1 cellular context compared by ENCODE assay signal in genomic region chr15:74463634-74464033, GRCh38.
TF ChIP-seq lines count a peak whose summit lies in the region.

No MANE protein-coding gene starts in this region.

TF ChIP-seq in HepG2, 621 proteins besides CTCF, POLR2A, EP300 and RAD21:
- TF ChIP-seq TFAP4 (IDR thresholded peaks at IDR 0.05; ENCODE audit: borderline replicate concordance, low read depth) (no peak), SP140L (CRISPR knock-in tag; IDR thresholded peaks at IDR 0.05; ENCODE audit: borderline replicate concordance) (no peak), ZNF160 (CRISPR knock-in tag; IDR thresholded peaks at IDR 0.05) (no peak), MTA3 (CRISPR knock-in tag; IDR thresholded peaks at IDR 0.05) (no peak), ZNF740 (CRISPR knock-in tag; IDR thresholded peaks at IDR 0.05) (no peak), ATM (IDR thresholded peaks at IDR 0.05; ENCODE audit: borderline replicate concordance) (no peak), ZSCAN22 (CRISPR knock-in tag; IDR thresholded peaks at IDR 0.05) (no peak), CENPX (CRISPR knock-in tag; IDR thresholded peaks at IDR 0.05) (no peak), MTA1 (CRISPR knock-in tag; IDR thresholded peaks at IDR 0.05; ENCODE audit: borderline replicate concordance) (no peak), REL (CRISPR knock-in tag; conservative IDR thresholded peaks at IDR 0.05) (no peak), AGO2 (optimal IDR thresholded peaks at IDR 0.05; ENCODE audit: low read depth, low read length) (no peak), ZNF317 (CRISPR knock-in tag; IDR thresholded peaks at IDR 0.05) (no peak), ADNP (CRISPR knock-in tag; IDR thresholded peaks at IDR 0.05) (no peak), SETDB1 (CRISPR knock-in tag; IDR thresholded peaks at IDR 0.05; ENCODE audit: borderline replicate concordance) (no peak), IKZF1 (IDR thresholded peaks at IDR 0.05) (no peak), MTERF4 (CRISPR knock-in tag; IDR thresholded peaks at IDR 0.05) (no peak), ZNF224 (CRISPR knock-in tag; IDR thresholded peaks at IDR 0.05) (no peak), PREB (CRISPR knock-in tag; IDR thresholded peaks at IDR 0.05) (no peak), NCOA1 (CRISPR knock-in tag; IDR thresholded peaks at IDR 0.05) (no peak), ZNF503 (CRISPR knock-in tag; IDR thresholded peaks at IDR 0.05) (no peak)
